Comparison of ENCODE assay signal across 8 cellular contexts in genomic region chr2:237904806-237905599, GRCh38. TPM values are rescaled to one million over a fixed set of nuclear protein-coding genes. Genes with fewer than 3 reads are reported as not detected.
DNase-seq lines count a peak whose midpoint lies in the region; ATAC-seq and TF ChIP-seq lines count a peak whose summit lies in the region.

No MANE protein-coding gene starts in this region.

- TF ChIP-seq CTCF in AG09309 (IDR thresholded peaks at IDR 0.05; ENCODE audit: control insufficient read depth, insufficient read depth, low read depth, low read length, missing control alignments) (no peak), astrocyte of the spinal cord (IDR thresholded peaks at IDR 0.05; ENCODE audit: low read depth, low read length) (no peak), mucosa of descending colon (IDR thresholded peaks at IDR 0.05) (no peak)

- intact Hi-C loops in mucosa of descending colon (cut with DNase I, micrococcal nuclease), result no loop called here

- no peaks in the 10 kb centered on the region for H3K36me3 ChIP-seq in mucosa of descending colon (ENCODE audit: low read depth)

- DNase-seq in AG09309 (ENCODE audit: low read depth) (peak; percentile 55), KG1 (lab: John Stamatoyannopoulos, UW) (peak; percentile 64), astrocyte of the spinal cord (ENCODE audit: low read depth, low spot score) (peak; percentile 27), mucosa of descending colon (peak in 1 of 3 donors; percentile 22), NCI-H524 (lab: John Stamatoyannopoulos, UW) (no peak), COLO668 (lab: John Stamatoyannopoulos, UW; ENCODE audit: unreplicated experiment) (no peak)

- in situ Hi-C loops in astrocyte of the spinal cord (cut with HindIII; ENCODE audit: low sequenced_read_pairs), result no loop called here

- H3K9me3 ChIP-seq in mucosa of descending colon, result peaks cover 4% of the 10 kb centered on the region

- H3K4me3 ChIP-seq in AG09309 (ENCODE audit: control insufficient read depth, low read depth, low read length), result no peak overlapping the region
- no peak overlapping the region for H3K4me3 ChIP-seq in astrocyte of the spinal cord (ENCODE audit: low read depth, low read length)
- no peak overlapping the region for H3K4me3 ChIP-seq in mucosa of descending colon

- ATAC-seq in mucosa of descending colon, result peak; percentile 18
- ATAC-seq in HG03039 (IDR thresholded peaks at IDR 0.05; ENCODE audit: unreplicated experiment), result no peak
- no peak for ATAC-seq in HG03342 (IDR thresholded peaks at IDR 0.05; ENCODE audit: unreplicated experiment)

- H3K4me1 ChIP-seq in mucosa of descending colon (ENCODE audit: low read depth), result no peaks in the 10 kb centered on the region

RNA-seq across cellular contexts. Expression of gene RAMP1, which starts 45.6 kb away (rescaled TPM):
- total RNA-seq in mucosa of descending colon, result 100 to 1,000 TPM in 1 of 3 donors, 10 to 100 TPM in 1, 1 to 10 TPM in 1; 4.9 to 154 (median 10.9) TPM

Comparison
In these comparisons a context has a peak if more than half of its experiments do, and no peak if none do; other contexts are left out.
1. DNase-seq: peak in AG09309 (single experiment), KG1 (single experiment) and astrocyte of the spinal cord (single experiment); none in NCI-H524 (0 of 2) and COLO668 (single experiment).